9 cellular contexts compared by ENCODE assay signal in genomic region chr12:75943730-75944096, GRCh38.
DNase-seq lines count a peak whose midpoint lies in the region; ATAC-seq and TF ChIP-seq lines count a peak whose summit lies in the region.
"Had no signal": no experiment of that assay in that cellular context is flagged by ENCODE, and none has a peak within 500 bp of the region (broad histone marks: within the 10 kb centered on the region; RNA-seq: fewer than 3 reads in every experiment).

No MANE protein-coding gene starts in this region.

- TF ChIP-seq POLR2A in breast epithelium (IDR thresholded peaks at IDR 0.05): no peak
- no peak for TF ChIP-seq POLR2A in vagina (IDR thresholded peaks at IDR 0.05)

- no peak overlapping the region for H3K4me3 ChIP-seq in breast epithelium
- no peak overlapping the region for H3K4me3 ChIP-seq in vagina

- no peaks in the 10 kb centered on the region for H3K36me3 Mint-ChIP-seq in MCF 10A (ENCODE audit: insufficient read depth, unreplicated experiment)
- no peaks in the 10 kb centered on the region for H3K36me3 Mint-ChIP-seq in activated CD4-positive, alpha-beta memory T cell treated with anti-CD3 and anti-CD28 coated beads for 36 hours

- POLR2A ChIA-PET in MCF 10A (lab: Yijun Ruan, JAX): interaction anchor here (0.9 to 2.5 kb wide), 6 partner anchors 9 to 319 kb away, joined by 3 to 20 read pairs (median 6); partner anchors contain the start of gene PHLDA1
- POLR2A ChIA-PET in activated CD4-positive, alpha-beta memory T cell treated with anti-CD3 and anti-CD28 coated beads for 36 hours (lab: Charles Lee): interaction anchor here (0.7 to 3.1 kb wide), 5 partner anchors 9 to 88 kb away, joined by 3 to 21 read pairs (median 16); partner anchors contain the start of gene PHLDA1

- peaks cover 15% of the 10 kb centered on the region for H3K4me1 Mint-ChIP-seq in MCF 10A (ENCODE audit: insufficient read depth, unreplicated experiment)
- peaks cover 29% of the 10 kb centered on the region for H3K4me1 Mint-ChIP-seq in activated CD4-positive, alpha-beta memory T cell treated with anti-CD3 and anti-CD28 coated beads for 36 hours (ENCODE audit: low read depth)

- BruUV-seq in MCF 10A (replicated peaks; lab: Mats Ljungman, UMichigan): no TSS peak

- CTCF ChIA-PET in MCF 10A (lab: Yijun Ruan, JAX): interaction anchor here (0.7 to 1.8 kb wide), 3 partner anchors 46 to 368 kb away, joined by 3 to 5 read pairs (median 3); no protein-coding TSS in a partner anchor
- CTCF ChIA-PET in activated CD4-positive, alpha-beta memory T cell treated with anti-CD3 and anti-CD28 coated beads for 36 hours (lab: Charles Lee): interaction anchor here (0.6 to 2.5 kb wide), 5 partner anchors 9 to 230 kb away, joined by 3 to 11 read pairs (median 7); partner anchors contain the start of gene PHLDA1

- DNase-seq in MCF 10A (ENCODE audit: unreplicated experiment): no peak
- no peak for DNase-seq in breast epithelium (ENCODE audit: low spot score in 2 of 2)
- DNase-seq in activated CD4-positive, alpha-beta memory T cell treated with anti-CD3 and anti-CD28 coated beads for 36 hours: no peak
- peak; percentile 66 for DNase-seq in iris pigment epithelial cell (ENCODE audit: low read depth)
- DNase-seq in vagina (ENCODE audit: extremely low spot score in 2 of 2): no peak
- no peak for DNase-seq in NCI-H1417 (lab: John Stamatoyannopoulos, UW)
- DNase-seq in superior temporal gyrus (ENCODE audit: extremely low spot score): no peak
- DNase-seq: retina had no signal

- H3K27me3 ChIP-seq in breast epithelium (no peaks in the 10 kb centered on the region), vagina (no peaks in the 10 kb centered on the region)

- no peak overlapping the region for H3K4me3 Mint-ChIP-seq in MCF 10A (ENCODE audit: unreplicated experiment)
- peak overlapping the region; percentile 28 for H3K4me3 Mint-ChIP-seq in activated CD4-positive, alpha-beta memory T cell treated with anti-CD3 and anti-CD28 coated beads for 36 hours

- H3K4me1 ChIP-seq in breast epithelium: no peaks in the 10 kb centered on the region
- H3K4me1 ChIP-seq in vagina: peaks cover 13% of the 10 kb centered on the region

- no peaks in the 10 kb centered on the region for H3K36me3 ChIP-seq in breast epithelium
- no peaks in the 10 kb centered on the region for H3K36me3 ChIP-seq in vagina

- intact Hi-C loops in MCF 10A (cut with micrococcal nuclease) (loop anchor here (2.0 kb wide), 2 partner anchors 35 to 81 kb away; no protein-coding TSS in a partner anchor), breast epithelium (cut with DNase I; ENCODE audit: low total_unique reads) (no loop called here), vagina (cut with DNase I) (no loop called here)
- intact Hi-C loops in activated CD4-positive, alpha-beta memory T cell treated with anti-CD3 and anti-CD28 coated beads for 36 hours (cut with micrococcal nuclease): loop anchor here (1.0 to 5.0 kb wide), 11 partner anchors 9 to 463 kb away; partner anchors contain the start of genes BBS10, GLIPR1, KRR1 and PHLDA1

- H3K9me3 ChIP-seq in breast epithelium (no peaks in the 10 kb centered on the region), vagina (no peaks in the 10 kb centered on the region)

- H3K27ac ChIP-seq in breast epithelium (peak overlapping the region in 1 of 2 donors; percentile 50), vagina (peak overlapping the region; percentile 53)

- ATAC-seq in HG03571 (IDR thresholded peaks at IDR 0.05; ENCODE audit: unreplicated experiment): no peak

- H3K9me3 Mint-ChIP-seq in MCF 10A (ENCODE audit: unreplicated experiment): no peaks in the 10 kb centered on the region
- no peaks in the 10 kb centered on the region for H3K9me3 Mint-ChIP-seq in activated CD4-positive, alpha-beta memory T cell treated with anti-CD3 and anti-CD28 coated beads for 36 hours

- H3K27ac Mint-ChIP-seq in MCF 10A (ENCODE audit: low read depth, unreplicated experiment): peak overlapping the region; percentile 90
- H3K27ac Mint-ChIP-seq in activated CD4-positive, alpha-beta memory T cell treated with anti-CD3 and anti-CD28 coated beads for 36 hours: peak overlapping the region; percentile 95

- TF ChIP-seq CTCF in MCF 10A (IDR thresholded peaks at IDR 0.05; ENCODE audit: unreplicated experiment): no peak
- no peak for TF ChIP-seq CTCF in breast epithelium (IDR thresholded peaks at IDR 0.05)
- no peak for TF ChIP-seq CTCF in vagina (IDR thresholded peaks at IDR 0.05)

- H3K27me3 Mint-ChIP-seq in MCF 10A (ENCODE audit: insufficient read depth, unreplicated experiment): no peaks in the 10 kb centered on the region
- no peaks in the 10 kb centered on the region for H3K27me3 Mint-ChIP-seq in activated CD4-positive, alpha-beta memory T cell treated with anti-CD3 and anti-CD28 coated beads for 36 hours

Comparison
In these comparisons a context has a peak if more than half of its experiments do, and no peak if none do; other contexts are left out.
1. intact Hi-C loops: an anchor here in MCF 10A (2.0 kb wide) and activated CD4-positive, alpha-beta memory T cell treated with anti-CD3 and anti-CD28 coated beads for 36 hours (1.0 to 5.0 kb wide); none called in breast epithelium and vagina.